ENCODE assay signal across 1 cellular context in the genomic region with DNA sequence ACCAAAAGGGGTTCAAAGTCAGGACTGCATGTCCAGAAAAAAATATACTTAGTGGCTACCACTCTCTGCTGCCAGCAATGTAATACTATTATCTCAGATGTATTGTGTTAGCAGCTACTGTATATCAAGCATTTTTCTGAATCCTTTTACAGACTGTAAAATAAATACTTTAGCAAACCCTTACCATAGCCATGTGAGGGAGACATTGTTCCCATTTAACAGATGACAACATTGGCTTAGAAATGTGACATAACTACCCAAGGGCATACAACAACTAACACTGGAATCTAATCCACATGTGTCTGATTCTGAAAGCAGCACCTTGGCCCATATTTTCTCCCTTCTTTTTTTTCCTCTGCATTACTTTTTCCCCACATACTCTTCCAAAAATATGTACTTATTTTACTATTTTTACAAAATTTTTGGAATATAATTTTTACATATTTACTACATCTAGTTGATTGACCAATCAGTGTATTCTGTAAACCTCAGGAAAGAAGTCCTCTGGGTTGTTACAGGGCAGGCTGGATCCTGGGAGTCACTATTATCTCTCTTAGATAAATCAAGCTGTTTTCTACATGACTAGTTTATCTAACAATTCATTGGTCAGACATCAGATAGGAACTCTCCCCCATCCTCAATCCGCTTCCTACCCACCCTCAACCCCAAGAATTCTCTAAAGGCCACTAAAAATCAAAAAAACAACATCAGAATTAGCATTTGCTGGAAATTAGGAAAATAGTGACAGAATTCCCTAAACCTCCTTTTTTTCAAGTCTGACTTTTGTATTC.
TF ChIP-seq lines count a peak whose summit lies in the region.

No MANE protein-coding gene starts in this region.

TF ChIP-seq in HCT116, 20 proteins besides CTCF, POLR2A, EP300 and RAD21 (continued from another document):
- TF ChIP-seq EZH2phosphoT487 (IDR thresholded peaks at IDR 0.05; ENCODE audit: borderline replicate concordance), result no peak
- TF ChIP-seq EZH2 (IDR thresholded peaks at IDR 0.05), result no peak
TF ChIP-seq in HCT116: peak in this region for 0.
